Comparison of ENCODE assay signal across 8 cellular contexts in genomic region chr14:73238262-73238852, GRCh38. TPM values are rescaled to one million over a fixed set of nuclear protein-coding genes. Genes with fewer than 3 reads are reported as not detected.
DNase-seq lines count a peak whose midpoint lies in the region; ATAC-seq and TF ChIP-seq lines count a peak whose summit lies in the region.

No MANE protein-coding gene starts in this region.

- DNase-seq in BE2C (no peak), HT1080 (ENCODE audit: low read depth) (peak; percentile 75), adipocyte (ENCODE audit: low read depth) (peak; percentile 76), GDM1 (lab: John Stamatoyannopoulos, UW) (no peak)
- DNase-seq in stimulated activated naive CD8-positive, alpha-beta T cell treated with anti-CD3 and anti-CD28 coated beads, Interleukin-15, Interleukin-2, amounts not matched to agents 100 U/mL and 50 U/mL, for 24 hours, result no peak
- DNase-seq in activated effector memory CD4-positive, alpha-beta T cell treated with anti-CD3 and anti-CD28 coated beads, Interleukin-2, amount 50 U/mL, for 16 hours, result no peak

- H3K9me3 ChIP-seq in BE2C, result no peaks in the 10 kb centered on the region
- H3K9me3 ChIP-seq in adipocyte (ENCODE audit: control insufficient read depth, low read length), result no peaks in the 10 kb centered on the region
- H3K9me3 ChIP-seq in iPS-18c (ENCODE audit: control insufficient read depth, insufficient read depth, low read length), result no peaks in the 10 kb centered on the region

- H3K4me3 ChIP-seq in BE2C (ENCODE audit: low read depth, low read length) (peak overlapping the region; percentile 20), adipocyte (ENCODE audit: low read length) (peak overlapping the region; percentile 59), iPS-18c (ENCODE audit: insufficient read depth, low read depth, low read length) (peak overlapping the region; percentile 70)

- H3K4me1 ChIP-seq in BE2C (no peaks in the 10 kb centered on the region), adipocyte (ENCODE audit: control insufficient read depth, insufficient read depth, low read length) (peaks cover 33% of the 10 kb centered on the region)

- H3K36me3 ChIP-seq in BE2C (no peaks in the 10 kb centered on the region), adipocyte (ENCODE audit: control insufficient read depth, insufficient read depth, low read length, severe bottlenecking) (no peaks in the 10 kb centered on the region)

- H3K9ac ChIP-seq in adipocyte (ENCODE audit: low read length), result peak overlapping the region; percentile 59

- ATAC-seq in stimulated activated naive CD8-positive, alpha-beta T cell treated with anti-CD3 and anti-CD28 coated beads, Interleukin-15, Interleukin-2, amounts not matched to agents 100 U/mL and 50 U/mL, for 24 hours, result peak; percentile 29
- ATAC-seq in GM21619 (IDR thresholded peaks at IDR 0.05; ENCODE audit: unreplicated experiment), result no peak

- TF ChIP-seq CTCF in BE2C (IDR thresholded peaks at IDR 0.05; ENCODE audit: low read depth, low read length), result no peak

- H3K27me3 ChIP-seq in BE2C (peaks cover 44% of the 10 kb centered on the region), adipocyte (replicated peaks; ENCODE audit: control insufficient read depth, insufficient read depth, low read length) (peaks cover 24% of the 10 kb centered on the region)

RNA-seq across cellular contexts. Expression of gene PAPLN, which starts 1.1 kb away (rescaled TPM):
- 2.9 TPM for polyA plus RNA-seq in BE2C (2012; ENCODE audit: insufficient read depth, insufficient read length, low read depth)
- total RNA-seq in HT1080 (2014; rRNA removed; shearing (Covaris generic)), result 1.5 and 1.9 TPM in 2 replicates
- polyA plus RNA-seq in HT1080 (2015; cell fraction: cytosol; rRNA removed), result 1.7 and 2.6 TPM in 2 replicates
- polyA plus RNA-seq in HT1080 (2015; cell fraction: nucleus; rRNA removed), result 28.7 and 33.0 TPM in 2 replicates

Comparison
In these comparisons a context has a peak if more than half of its experiments do, and no peak if none do; other contexts are left out.
1. DNase-seq: peak in HT1080 (single experiment) and adipocyte (single experiment); none in BE2C (single experiment), stimulated activated naive CD8-positive, alpha-beta T cell treated with anti-CD3 and anti-CD28 coated beads, Interleukin-15, Interleukin-2, amounts not matched to agents 100 U/mL and 50 U/mL, for 24 hours (single experiment), GDM1 (single experiment) and activated effector memory CD4-positive, alpha-beta T cell treated with anti-CD3 and anti-CD28 coated beads, Interleukin-2, amount 50 U/mL, for 16 hours (single experiment).
2. H3K4me3 ChIP-seq: peak in every context shown above with its lines; median percentile 70 in iPS-18c; 59 in adipocyte; 20 in BE2C.